ENCODE assay signal across 2 cellular contexts in genomic region chrX:111896148-111896547, GRCh38.
TF ChIP-seq lines count a peak whose summit lies in the region.

No MANE protein-coding gene starts in this region.

TF ChIP-seq in IMR-90, 13 proteins besides CTCF, POLR2A, EP300 and RAD21:
- TF ChIP-seq RCOR1 (IDR thresholded peaks at IDR 0.05; ENCODE audit: insufficient replicate concordance, low read length) (no peak), CEBPB (IDR thresholded peaks at IDR 0.05; ENCODE audit: low read depth, low read length) (peak; percentile 45; the same call in 1 of the 2 replicates)

TF ChIP-seq in H1, 55 proteins besides CTCF, POLR2A, EP300 and RAD21:
- TF ChIP-seq CEBPB (IDR thresholded peaks at IDR 0.05; ENCODE audit: low read depth, low read length), result 0 out of 2 replicates have a peak, but pooled peaks have one; percentile 6
- TF ChIP-seq GABPA (IDR thresholded peaks at IDR 0.05; ENCODE audit: borderline replicate concordance, insufficient read depth, low read length), result no peak
- no peak for TF ChIP-seq CHD2 (IDR thresholded peaks at IDR 0.05; ENCODE audit: low read length)
- no peak for TF ChIP-seq MAX (IDR thresholded peaks at IDR 0.05)
- no peak for TF ChIP-seq TEAD4 (IDR thresholded peaks at IDR 0.05; ENCODE audit: low read depth, low read length)
TF ChIP-seq in H1: peak in this region for 1.
